Comparison of ENCODE assay signal across 10 cellular contexts in the genomic region with DNA sequence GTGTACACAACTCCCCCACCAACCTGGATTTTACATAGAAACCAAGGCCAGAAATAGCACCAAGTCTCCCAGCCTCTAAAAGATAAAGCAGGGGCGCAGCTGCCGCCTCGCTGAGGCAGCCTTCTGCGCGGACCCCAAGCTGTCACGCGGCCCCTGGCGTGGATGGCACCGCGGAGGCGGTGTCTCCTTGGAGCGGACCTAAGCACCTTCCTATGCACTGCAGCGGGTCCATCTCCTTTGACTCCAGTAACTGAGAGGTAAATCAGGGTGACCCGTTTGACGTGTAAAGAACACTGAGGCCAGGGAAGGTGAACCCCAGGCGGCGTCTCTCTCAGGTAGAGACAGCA. TPM values are rescaled to one million over a fixed set of nuclear protein-coding genes. Genes with fewer than 3 reads are reported as not detected.
DNase-seq lines count a peak whose midpoint lies in the region; ATAC-seq and TF ChIP-seq lines count a peak whose summit lies in the region.
"Had no signal": no experiment of that assay in that cellular context is flagged by ENCODE, and none has a peak within 500 bp of the region (broad histone marks: within the 10 kb centered on the region; RNA-seq: fewer than 3 reads in every experiment).

No MANE protein-coding gene starts in this region.

- ATAC-seq in HG03521 (IDR thresholded peaks at IDR 0.05; ENCODE audit: unreplicated experiment), result no peak

- TF ChIP-seq CTCF in foreskin fibroblast (IDR thresholded peaks at IDR 0.05; ENCODE audit: low read depth, low read length), result no peak
- no peak for TF ChIP-seq CTCF in ovary (IDR thresholded peaks at IDR 0.05)

- DNase-seq in NCI-H2171 treated with DMSO at 0.1 percent for 48 hours (lab: John Stamatoyannopoulos, UW) (peak; percentile 36), NCI-H2171 (lab: John Stamatoyannopoulos, UW) (no peak), foreskin fibroblast (no peak), ovary (no peak), hypothalamus (lab: John Stamatoyannopoulos, UW) (no peak), NCI-H82 treated with DMSO at 0.1 percent for 48 hours (lab: John Stamatoyannopoulos, UW; ENCODE audit: unreplicated experiment) (no peak)
- DNase-seq: stimulated activated naive B cell treated with anti-CD40 and anti-IgM and Interleukin-4, amounts not matched to agents 10 μg/mL and 1 μg/mL and 100 μg/mL, for 72 hours had no signal

- no peak for TF ChIP-seq POLR2A in ovary (IDR thresholded peaks at IDR 0.05)

- H3K36me3 ChIP-seq in ovary (no peaks in the 10 kb centered on the region), urinary bladder (ENCODE audit: insufficient read depth) (no peaks in the 10 kb centered on the region)

- H3K27ac ChIP-seq in ovary (peak overlapping the region in 1 of 2 donors; percentile 12), urinary bladder (ENCODE audit: low read depth) (no peak overlapping the region)
- H3K27ac ChIP-seq: epithelial cell of prostate had no signal

- no peak for TF ChIP-seq EP300 in ovary (IDR thresholded peaks at IDR 0.05)

- H3K4me3 ChIP-seq in foreskin fibroblast (ENCODE audit: low read depth in 1 of 2, low read length in 2 of 2) (peak overlapping the region; percentile 26 to 37), ovary (peak overlapping the region; percentile 24), urinary bladder (ENCODE audit: low read depth, low read length) (peak overlapping the region; percentile 31)

- intact Hi-C loops in ovary (cut with DNase I), result loop anchor here in 1 of 4 donors (2.0 kb wide), 1 partner anchor 16 kb away; no protein-coding TSS in a partner anchor

- peaks cover 28% of the 10 kb centered on the region for H3K4me1 ChIP-seq in ovary (ENCODE audit: insufficient read depth)
- H3K4me1 ChIP-seq in urinary bladder (ENCODE audit: insufficient read depth), result peaks cover 4% of the 10 kb centered on the region

- H3K9me3 ChIP-seq in ovary, result no peaks in the 10 kb centered on the region

- no peaks in the 10 kb centered on the region for H3K27me3 ChIP-seq in ovary

- 30 to 52% (median 44%) methylated on average over 17 of the region's 17 CpGs for WGBS in ovary, 3 donors
- 58% methylated on average over 17 of the region's 17 CpGs for WGBS in urinary bladder

RNA-seq across cellular contexts. Expression of a gene that starts 17.0 kb away (rescaled TPM):
- total RNA-seq in ovary (1 to 10 TPM; 3.0 to 9.1 (median 6.7) TPM), urinary bladder (19.8 TPM)
- polyA plus RNA-seq in ovary (1 to 10 TPM; 3.6 to 6.2 TPM), urinary bladder (2.8 TPM)
